8 cellular contexts compared by ENCODE assay signal in the genomic region with DNA sequence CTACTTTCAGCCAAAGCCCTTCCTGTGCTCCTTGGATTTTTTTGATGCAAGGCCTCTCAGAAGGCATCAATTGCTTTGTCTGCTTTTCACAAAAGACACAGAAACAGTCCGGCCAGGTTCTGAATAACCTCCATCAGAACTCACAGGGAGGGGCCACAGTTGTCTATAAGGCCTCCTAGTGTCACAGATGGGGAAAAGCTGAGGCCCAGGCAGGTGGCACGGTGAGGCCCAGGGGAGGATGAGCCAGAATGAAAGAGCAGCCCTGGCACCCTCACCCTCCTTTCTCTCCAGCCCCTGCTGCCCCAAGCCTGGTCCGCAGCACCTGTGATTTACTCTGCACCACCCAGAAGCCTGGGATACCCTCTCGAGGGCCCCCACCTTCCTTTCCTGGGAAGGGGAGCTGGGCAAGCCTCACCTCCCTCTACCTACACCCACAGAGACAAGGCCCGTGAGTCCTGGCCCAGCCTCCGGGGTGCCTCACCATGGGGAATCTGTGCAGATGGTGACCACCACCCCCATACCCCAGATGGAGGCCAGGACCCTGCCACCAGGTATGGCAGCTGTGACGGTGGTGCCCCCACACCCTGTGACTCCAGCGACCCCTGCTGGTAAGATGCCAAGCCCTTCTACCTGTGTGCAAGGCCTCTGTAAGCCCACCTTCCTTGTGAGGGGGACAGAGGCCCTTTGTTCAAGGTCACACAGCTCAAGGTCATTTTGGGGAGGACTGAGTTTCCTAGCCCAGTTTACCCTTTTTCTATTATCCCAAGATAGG. TPM values are rescaled to one million over a fixed set of nuclear protein-coding genes. Genes with fewer than 3 reads are reported as not detected.
A peak's percentile ranks its signal among the peaks of the same experiment; 100 is the strongest.
DNase-seq lines count a peak whose midpoint lies in the region; ATAC-seq and TF ChIP-seq lines count a peak whose summit lies in the region.

No MANE protein-coding gene starts in this region.

- no peaks in the 10 kb centered on the region for H3K36me3 Mint-ChIP-seq in activated CD8-positive, alpha-beta T cell treated with anti-CD3 and anti-CD28 coated beads for 36 hours (ENCODE audit: low read depth)
- no peaks in the 10 kb centered on the region for H3K36me3 Mint-ChIP-seq in glutamatergic neuron (ENCODE audit: unreplicated experiment)

- CTCF ChIA-PET in activated CD8-positive, alpha-beta T cell treated with anti-CD3 and anti-CD28 coated beads for 36 hours (lab: Charles Lee), result interaction anchor here (1.0 to 2.9 kb wide), 11 partner anchors 8 to 137 kb away, joined by 3 to 13 read pairs (median 5); partner anchors contain the start of gene ZNF862

- TF ChIP-seq CTCF in activated CD8-positive, alpha-beta T cell treated with anti-CD3 and anti-CD28 coated beads for 36 hours (IDR thresholded peaks at IDR 0.05), result peak; percentile 59
- TF ChIP-seq CTCF in glutamatergic neuron (IDR thresholded peaks at IDR 0.05; ENCODE audit: partially characterized antibody, unreplicated experiment), result peak; percentile 45

- POLR2A ChIA-PET in activated CD8-positive, alpha-beta T cell treated with anti-CD3 and anti-CD28 coated beads for 36 hours (lab: Charles Lee), result interaction anchor here (0.6 kb wide), 1 partner anchor 1388 kb away, joined by 3 read pairs; no protein-coding TSS in a partner anchor

- no peak overlapping the region for H3K27ac Mint-ChIP-seq in activated CD8-positive, alpha-beta T cell treated with anti-CD3 and anti-CD28 coated beads for 36 hours
- H3K27ac Mint-ChIP-seq in glutamatergic neuron (ENCODE audit: unreplicated experiment), result no peak overlapping the region

- H3K27me3 Mint-ChIP-seq in activated CD8-positive, alpha-beta T cell treated with anti-CD3 and anti-CD28 coated beads for 36 hours, result no peaks in the 10 kb centered on the region
- H3K27me3 Mint-ChIP-seq in glutamatergic neuron (ENCODE audit: unreplicated experiment), result peaks cover 6% of the 10 kb centered on the region

- ATAC-seq in activated CD8-positive, alpha-beta T cell treated with anti-CD3 and anti-CD28 coated beads for 36 hours, result peak; percentile 74

- intact Hi-C loops in activated CD8-positive, alpha-beta T cell treated with anti-CD3 and anti-CD28 coated beads for 36 hours (cut with micrococcal nuclease), result no loop called here

- H3K9me3 Mint-ChIP-seq in activated CD8-positive, alpha-beta T cell treated with anti-CD3 and anti-CD28 coated beads for 36 hours, result no peaks in the 10 kb centered on the region
- H3K9me3 Mint-ChIP-seq in glutamatergic neuron (ENCODE audit: unreplicated experiment), result peaks cover 4% of the 10 kb centered on the region

- peak; percentile 28 for DNase-seq in COLO668 (lab: John Stamatoyannopoulos, UW; ENCODE audit: unreplicated experiment)
- DNase-seq in HuH-7.5 (ENCODE audit: low spot score), result peak; percentile 72
- DNase-seq in activated CD8-positive, alpha-beta T cell treated with anti-CD3 and anti-CD28 coated beads for 36 hours, result peak; percentile 76
- peak; percentile 49 for DNase-seq in glutamatergic neuron
- peak; percentile 11 to 47 (median 18) for DNase-seq in stimulated activated CD4-positive, alpha-beta T cell treated with anti-CD3 and anti-CD28 coated beads, TNF-alpha, amount 100 ng/mL, for 24 hours (ENCODE audit: low read depth in 3 of 3)
- DNase-seq in AG20443 (ENCODE audit: low spot score), result no peak
- DNase-seq in T1000 (lab: John Stamatoyannopoulos, UW), result no peak
- DNase-seq in NCI-H774 (lab: John Stamatoyannopoulos, UW), result no peak

- no peaks in the 10 kb centered on the region for H3K4me1 Mint-ChIP-seq in activated CD8-positive, alpha-beta T cell treated with anti-CD3 and anti-CD28 coated beads for 36 hours (ENCODE audit: low read depth)
- H3K4me1 Mint-ChIP-seq in glutamatergic neuron (ENCODE audit: low read depth, unreplicated experiment), result peaks cover 5% of the 10 kb centered on the region

- no peak overlapping the region for H3K4me3 Mint-ChIP-seq in activated CD8-positive, alpha-beta T cell treated with anti-CD3 and anti-CD28 coated beads for 36 hours
- no peak overlapping the region for H3K4me3 Mint-ChIP-seq in glutamatergic neuron (ENCODE audit: unreplicated experiment)

RNA-seq across cellular contexts. Expression of gene ZNF467, which starts 26.2 kb away (rescaled TPM):
- total RNA-seq in activated CD8-positive, alpha-beta T cell treated with anti-CD3 and anti-CD28 coated beads for 36 hours, result under 1 TPM in 1 of 2 experiments, not detected in 1; 0.09 TPM
- 1.4 TPM for total RNA-seq in glutamatergic neuron (ENCODE audit: unreplicated experiment)

RNA-seq across cellular contexts. Expression of gene ZNF862, which starts 38.6 kb away (rescaled TPM):
- total RNA-seq in activated CD8-positive, alpha-beta T cell treated with anti-CD3 and anti-CD28 coated beads for 36 hours, result 10 to 100 TPM; 11.0 to 12.4 TPM
- 12.9 TPM for total RNA-seq in glutamatergic neuron (ENCODE audit: unreplicated experiment)

Comparison
In these comparisons a context has a peak if more than half of its experiments do, and no peak if none do; other contexts are left out.
1. DNase-seq: peak in COLO668 (single experiment), HuH-7.5 (single experiment), activated CD8-positive, alpha-beta T cell treated with anti-CD3 and anti-CD28 coated beads for 36 hours (single experiment), glutamatergic neuron (single experiment) and stimulated activated CD4-positive, alpha-beta T cell treated with anti-CD3 and anti-CD28 coated beads, TNF-alpha, amount 100 ng/mL, for 24 hours (3 of 3); none in AG20443 (single experiment), T1000 (single experiment) and NCI-H774 (single experiment).